In genomic region chr7:155168607-155169006, GRCh38 we compare ENCODE assay signal across 21 cellular contexts.
DNase-seq lines count a peak whose midpoint lies in the region; TF ChIP-seq lines count a peak whose summit lies in the region.
"Had no signal": no experiment of that assay in that cellular context is flagged by ENCODE, and none has a peak within 500 bp of the region (broad histone marks: within the 10 kb centered on the region; RNA-seq: fewer than 3 reads in every experiment).

No MANE protein-coding gene starts in this region.

- no peak overlapping the region for H3K27ac ChIP-seq in osteoblast (ENCODE audit: low read depth, low read length)
- H3K27ac ChIP-seq: A549; BLaER1 treated with 17β-estradiol and CSF1 and Interleukin-3, amounts not matched to agents 10 nM and 100 nM had no signal

- no peaks in the 10 kb centered on the region for H3K9me3 ChIP-seq in osteoblast (ENCODE audit: low read depth, low read length)
- H3K9me3 ChIP-seq: A549; BE2C; BLaER1 treated with 17β-estradiol and CSF1 and Interleukin-3, amounts not matched to agents 10 nM and 100 nM had no signal

- no peak overlapping the region for H2AFZ ChIP-seq in osteoblast (ENCODE audit: low read length)
- H2AFZ ChIP-seq: GM23338 had no signal

- peak; percentile 58 for DNase-seq in NCI-H345 treated with DMSO at 0.1 percent for 48 hours (lab: John Stamatoyannopoulos, UW; ENCODE audit: unreplicated experiment)
- no peak for DNase-seq in NCI-H345 (lab: John Stamatoyannopoulos, UW)
- peak; percentile 9 for DNase-seq in activated effector memory CD4-positive, alpha-beta T cell treated with anti-CD3 and anti-CD28 coated beads, Interleukin-2, amount 50 U/mL, for 16 hours
- DNase-seq in activated effector memory CD4-positive, alpha-beta T cell treated with Interleukin-2 at 50 U/mL for 16 hours, result no peak
- peak; percentile 53 for DNase-seq in NCI-H69 (lab: John Stamatoyannopoulos, UW)
- DNase-seq in osteoblast (ENCODE audit: insufficient read length, low spot score, missing footprints), result peak; percentile 59
- DNase-seq in GF-D8 (lab: John Stamatoyannopoulos, UW), result no peak
- DNase-seq: 8988T; ACHN; AML-193; BE2C; CD4-positive, alpha-beta T cell; CD8-positive, alpha-beta memory T cell; DMS 273 treated with DMSO at 0.1 percent for 48 hours; EL; GDM1; H9; HFFc6 had no signal

- H3K4me3 ChIP-seq in osteoblast (ENCODE audit: insufficient read depth, low read length), result no peak overlapping the region
- H3K4me3 ChIP-seq: A549; BLaER1 treated with 17β-estradiol and CSF1 and Interleukin-3, amounts not matched to agents 10 nM and 100 nM; GM23338 had no signal

- H3K36me3 ChIP-seq in osteoblast (ENCODE audit: insufficient read depth, low read length), result no peaks in the 10 kb centered on the region
- H3K36me3 ChIP-seq: BE2C; BLaER1 treated with 17β-estradiol and CSF1 and Interleukin-3, amounts not matched to agents 10 nM and 100 nM had no signal

- peaks cover 2% of the 10 kb centered on the region for H3K4me1 ChIP-seq in osteoblast (ENCODE audit: insufficient read depth, low read length)
- H3K4me1 ChIP-seq: A549, BE2C had no signal

- H3K79me2 ChIP-seq in osteoblast (ENCODE audit: insufficient read depth, low read length), result no peaks in the 10 kb centered on the region

- peaks cover 5% of the 10 kb centered on the region for H3K27me3 ChIP-seq in osteoblast (ENCODE audit: insufficient read depth, low read length)
- H3K27me3 ChIP-seq: BLaER1 treated with 17β-estradiol and CSF1 and Interleukin-3, amounts not matched to agents 10 nM and 100 nM had no signal

- H3K4me2 ChIP-seq in osteoblast (ENCODE audit: insufficient read depth, low read length), result no peak overlapping the region
- H3K4me2 ChIP-seq: A549; BLaER1 treated with 17β-estradiol and CSF1 and Interleukin-3, amounts not matched to agents 10 nM and 100 nM; GM23338 had no signal

- H4K20me1 ChIP-seq in osteoblast (ENCODE audit: insufficient read depth, low read length), result no peaks in the 10 kb centered on the region

- no peak for TF ChIP-seq CTCF in osteoblast (IDR thresholded peaks at IDR 0.05; ENCODE audit: extremely low read depth, low read depth, low read length)

Comparison
In these comparisons a context has a peak if more than half of its experiments do, and no peak if none do; other contexts are left out.
1. DNase-seq: peak in NCI-H345 treated with DMSO at 0.1 percent for 48 hours (single experiment), activated effector memory CD4-positive, alpha-beta T cell treated with anti-CD3 and anti-CD28 coated beads, Interleukin-2, amount 50 U/mL, for 16 hours (single experiment), NCI-H69 (single experiment) and osteoblast (single experiment); none in NCI-H345 (single experiment), activated effector memory CD4-positive, alpha-beta T cell treated with Interleukin-2 at 50 U/mL for 16 hours (single experiment) and GF-D8 (single experiment).